Comparison of ENCODE assay signal across 18 cellular contexts in the genomic region with DNA sequence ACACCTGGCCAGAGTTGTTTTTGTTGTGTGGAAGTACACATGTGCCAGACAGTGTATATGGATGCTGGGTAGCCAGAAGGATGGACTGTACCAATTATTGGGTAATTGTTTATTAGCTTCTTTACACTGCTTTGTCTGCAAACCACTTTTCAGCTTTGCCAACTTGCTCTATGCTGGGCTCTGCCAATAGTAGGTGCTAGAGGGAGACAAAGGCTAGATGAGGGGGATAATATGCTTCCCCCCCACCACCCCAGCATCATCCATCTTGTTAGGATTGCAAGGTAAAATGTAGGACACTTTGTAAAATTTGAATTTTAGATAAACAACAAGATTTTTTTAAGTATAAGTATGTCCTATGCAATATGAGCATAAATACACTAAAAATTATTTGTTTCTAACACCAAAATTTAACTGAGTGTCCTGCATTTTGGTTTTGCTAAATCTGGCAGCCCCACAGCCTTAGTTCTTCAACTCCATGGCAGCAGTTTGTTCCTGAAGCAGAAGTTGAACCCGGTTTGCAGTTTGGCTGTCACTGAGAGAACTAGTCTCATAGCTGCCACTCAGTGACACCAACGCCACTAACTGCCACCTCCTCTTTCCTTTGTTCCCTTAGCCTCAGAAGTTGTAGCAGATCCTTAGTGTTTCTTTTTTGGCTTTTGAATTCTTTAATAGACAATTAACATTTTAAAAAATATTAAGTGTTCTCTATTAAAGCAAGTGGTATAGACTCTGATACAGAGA.
DNase-seq lines count a peak whose midpoint lies in the region; ATAC-seq and TF ChIP-seq lines count a peak whose summit lies in the region.
"Had no signal": no experiment of that assay in that cellular context is flagged by ENCODE, and none has a peak within 500 bp of the region (broad histone marks: within the 10 kb centered on the region; RNA-seq: fewer than 3 reads in every experiment).

No MANE protein-coding gene starts in this region.

- no peak for DNase-seq in stimulated activated naive CD8-positive, alpha-beta T cell treated with anti-CD3 and anti-CD28 coated beads, Interleukin-15, amount 100 ng/mL, for 72 hours
- DNase-seq in NB4 (ENCODE audit: low read depth), result no peak
- peak; percentile 26 for DNase-seq in esophagus muscularis mucosa (ENCODE audit: extremely low spot score)
- DNase-seq in activated CD4-positive, alpha-beta T cell treated with anti-CD3 and anti-CD28 coated beads, Interleukin-2, amount 50 U/mL, for 4 hours, result no peak
- DNase-seq in omental fat pad (ENCODE audit: low spot score), result no peak
- no peak for DNase-seq in CD14-positive monocyte (ENCODE audit: low spot score)
- DNase-seq: activated CD4-positive, alpha-beta T cell treated with anti-CD3 and anti-CD28 coated beads for 1 hour; activated effector memory CD4-positive, alpha-beta T cell treated with Interleukin-2 at 50 U/mL for 16 hours; mammary epithelial cell; NCI-H1417; SHP77; stomach had no signal

- peaks cover 4 to 26% (median 16%) of the 10 kb centered on the region in 4 donors for H3K4me1 ChIP-seq in esophagus muscularis mucosa

- 70% methylated on average over 2 of the region's 2 CpGs for WGBS in esophagus muscularis mucosa

- peaks cover 20% of the 10 kb centered on the region for H3K4me1 Mint-ChIP-seq in stimulated activated naive CD8-positive, alpha-beta T cell treated with anti-CD3 and anti-CD28 coated beads, Interleukin-15, Interleukin-2, amounts not matched to agents 100 ng/mL and 50 ng/mL, for 24 hours (ENCODE audit: low read depth)
- H3K4me1 Mint-ChIP-seq in stimulated activated naive CD8-positive, alpha-beta T cell treated with anti-CD3 and anti-CD28 coated beads, Interleukin-15, amount 100 ng/mL, for 72 hours, result peaks cover 30% of the 10 kb centered on the region
- peaks cover 20% of the 10 kb centered on the region for H3K4me1 Mint-ChIP-seq in CD14-positive monocyte

- TF ChIP-seq EP300 in esophagus muscularis mucosa (IDR thresholded peaks at IDR 0.05), result no peak

- no peak overlapping the region for H3K27ac ChIP-seq in esophagus muscularis mucosa (replicated peaks in 1 of 4)
- H3K27ac ChIP-seq: coronary artery, stomach had no signal

- H3K27me3 Mint-ChIP-seq in stimulated activated naive CD8-positive, alpha-beta T cell treated with anti-CD3 and anti-CD28 coated beads, Interleukin-15, Interleukin-2, amounts not matched to agents 100 ng/mL and 50 ng/mL, for 24 hours, result no peaks in the 10 kb centered on the region
- H3K27me3 Mint-ChIP-seq in stimulated activated naive CD8-positive, alpha-beta T cell treated with anti-CD3 and anti-CD28 coated beads, Interleukin-15, amount 100 ng/mL, for 72 hours, result peaks cover 11% of the 10 kb centered on the region
- H3K27me3 Mint-ChIP-seq in CD14-positive monocyte (ENCODE audit: low read depth in 3 of 3), result no peaks in the 10 kb centered on the region

- no peaks in the 10 kb centered on the region for H3K9me3 ChIP-seq in esophagus muscularis mucosa
- H3K9me3 ChIP-seq: stomach had no signal

- no peaks in the 10 kb centered on the region for H3K9me3 Mint-ChIP-seq in stimulated activated naive CD8-positive, alpha-beta T cell treated with anti-CD3 and anti-CD28 coated beads, Interleukin-15, Interleukin-2, amounts not matched to agents 100 ng/mL and 50 ng/mL, for 24 hours
- H3K9me3 Mint-ChIP-seq in stimulated activated naive CD8-positive, alpha-beta T cell treated with anti-CD3 and anti-CD28 coated beads, Interleukin-15, amount 100 ng/mL, for 72 hours, result peaks cover 0 to 7% of the 10 kb centered on the region in 2 donors
- peaks cover 0 to 1% (median 0%) of the 10 kb centered on the region in 7 donors for H3K9me3 Mint-ChIP-seq in CD14-positive monocyte
- H3K9me3 Mint-ChIP-seq: natural killer cell treated with Interleukin-12 subunit alpha and Interleukin-12 subunit beta and Interleukin-15 and Interleukin-18, amount 100 ng/mL, for 72 hours; T-helper 2 cell treated with Interferon-gamma antibody and Interleukin-4, amounts not matched to agents 5 μg/mL and 100 μg/mL, for 36 hours had no signal

- TF ChIP-seq POLR2A in NB4 (IDR thresholded peaks at IDR 0.05; ENCODE audit: extremely low read depth, insufficient read length), result no peak
- no peak for TF ChIP-seq POLR2A in esophagus muscularis mucosa (IDR thresholded peaks at IDR 0.05; ENCODE audit: low read depth)

- ATAC-seq in stimulated activated naive CD8-positive, alpha-beta T cell treated with anti-CD3 and anti-CD28 coated beads, Interleukin-15, amount 100 ng/mL, for 72 hours, result no peak
- ATAC-seq in HG02973 (IDR thresholded peaks at IDR 0.05; ENCODE audit: unreplicated experiment) (no peak), omental fat pad (ENCODE audit: low FRiP score) (no peak)
- ATAC-seq: K562; natural killer cell treated with Interleukin-12 subunit alpha and Interleukin-12 subunit beta and Interleukin-15 and Interleukin-18, amount 100 ng/mL, for 72 hours had no signal

- H3K36me3 ChIP-seq in esophagus muscularis mucosa, result peaks cover 0 to 4% (median under 1%) of the 10 kb centered on the region in 4 donors

- peaks cover 0 to 4% (median 0%) of the 10 kb centered on the region in 4 donors for H3K27me3 ChIP-seq in esophagus muscularis mucosa
- H3K27me3 ChIP-seq: stomach had no signal

- peaks cover 4% of the 10 kb centered on the region for H3K36me3 Mint-ChIP-seq in stimulated activated naive CD8-positive, alpha-beta T cell treated with anti-CD3 and anti-CD28 coated beads, Interleukin-15, Interleukin-2, amounts not matched to agents 100 ng/mL and 50 ng/mL, for 24 hours (ENCODE audit: low read depth)
- H3K36me3 Mint-ChIP-seq in CD14-positive monocyte, result no peaks in the 10 kb centered on the region
- H3K36me3 Mint-ChIP-seq: natural killer cell treated with Interleukin-12 subunit alpha and Interleukin-12 subunit beta and Interleukin-15 and Interleukin-18, amount 100 ng/mL, for 72 hours had no signal

- TF ChIP-seq CTCF in NB4 (IDR thresholded peaks at IDR 0.05; ENCODE audit: low read depth, low read length) (peak; percentile 22), esophagus muscularis mucosa (IDR thresholded peaks at IDR 0.05) (no peak), omental fat pad (IDR thresholded peaks at IDR 0.05) (no peak), CD14-positive monocyte (IDR thresholded peaks at IDR 0.05) (no peak)

- H3K4me3 Mint-ChIP-seq in stimulated activated naive CD8-positive, alpha-beta T cell treated with anti-CD3 and anti-CD28 coated beads, Interleukin-15, Interleukin-2, amounts not matched to agents 100 ng/mL and 50 ng/mL, for 24 hours, result no peak overlapping the region
- H3K4me3 Mint-ChIP-seq in stimulated activated naive CD8-positive, alpha-beta T cell treated with anti-CD3 and anti-CD28 coated beads, Interleukin-15, amount 100 ng/mL, for 72 hours, result no peak overlapping the region
- H3K4me3 Mint-ChIP-seq in CD14-positive monocyte, result peak overlapping the region in 1 of 2 donors; percentile 47
- H3K4me3 Mint-ChIP-seq: natural killer cell treated with Interleukin-12 subunit alpha and Interleukin-12 subunit beta and Interleukin-15 and Interleukin-18, amount 100 ng/mL, for 72 hours; T-helper 2 cell treated with Interferon-gamma antibody and Interleukin-4, amounts not matched to agents 5 μg/mL and 100 μg/mL, for 36 hours had no signal

- no peak overlapping the region for H3K4me3 ChIP-seq in NB4 (ENCODE audit: low read depth, low read length)
- H3K4me3 ChIP-seq in esophagus muscularis mucosa, result no peak overlapping the region
- H3K4me3 ChIP-seq: coronary artery, K562, stomach had no signal

- intact Hi-C loops in esophagus muscularis mucosa (cut with DNase I) (no loop called here), CD14-positive monocyte (cut with micrococcal nuclease) (no loop called here)

- peak overlapping the region; percentile 53 for H3K27ac Mint-ChIP-seq in stimulated activated naive CD8-positive, alpha-beta T cell treated with anti-CD3 and anti-CD28 coated beads, Interleukin-15, Interleukin-2, amounts not matched to agents 100 ng/mL and 50 ng/mL, for 24 hours
- H3K27ac Mint-ChIP-seq in stimulated activated naive CD8-positive, alpha-beta T cell treated with anti-CD3 and anti-CD28 coated beads, Interleukin-15, amount 100 ng/mL, for 72 hours, result no peak overlapping the region
- H3K27ac Mint-ChIP-seq in CD14-positive monocyte, result peak overlapping the region in 2 of 7 donors; percentile 31 to 84
- H3K27ac Mint-ChIP-seq: natural killer cell treated with Interleukin-12 subunit alpha and Interleukin-12 subunit beta and Interleukin-15 and Interleukin-18, amount 100 ng/mL, for 72 hours; T-helper 2 cell treated with Interferon-gamma antibody and Interleukin-4, amounts not matched to agents 5 μg/mL and 100 μg/mL, for 36 hours had no signal
